ENCODE assay signal across 25 cellular contexts in the genomic region with DNA sequence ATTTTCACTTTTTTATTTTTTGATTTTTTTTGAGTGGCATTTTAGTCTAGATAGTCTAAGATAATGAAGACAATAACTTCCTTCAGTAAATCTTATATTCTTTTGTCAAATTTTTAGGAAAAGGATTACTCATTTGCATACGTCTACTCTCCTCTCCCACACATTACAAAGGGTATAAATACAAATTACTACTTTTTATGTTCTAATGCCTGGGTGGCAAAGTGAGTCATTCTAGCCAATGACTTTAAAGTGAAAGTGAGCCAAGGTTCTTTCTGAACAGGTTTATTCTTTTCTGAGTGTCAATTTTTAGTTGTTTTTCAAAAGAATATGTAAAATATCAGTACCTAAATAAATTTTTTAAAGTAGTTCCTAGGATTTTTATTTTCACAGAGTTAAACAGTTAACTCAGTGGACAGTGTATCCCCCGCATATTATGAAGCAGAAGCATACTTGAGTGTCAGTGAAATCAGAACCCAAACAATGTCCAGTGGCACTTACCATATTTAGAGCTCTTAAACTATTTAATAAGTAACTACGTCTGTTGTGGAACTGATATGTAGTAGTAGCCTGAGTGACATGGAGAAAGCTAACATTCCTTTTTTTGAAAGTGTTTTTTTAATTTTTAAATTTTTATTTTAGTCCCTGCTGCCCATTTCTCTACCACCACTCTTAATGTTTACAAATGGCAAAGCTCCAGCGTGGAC.
A peak's percentile ranks its signal among the peaks of the same experiment; 100 is the strongest.
DNase-seq lines count a peak whose midpoint lies in the region; ATAC-seq and TF ChIP-seq lines count a peak whose summit lies in the region.
"Had no signal": no experiment of that assay in that cellular context is flagged by ENCODE, and none has a peak within 500 bp of the region (broad histone marks: within the 10 kb centered on the region; RNA-seq: fewer than 3 reads in every experiment).

No MANE protein-coding gene starts in this region.

- H3K27ac Mint-ChIP-seq in type B pancreatic cell, result no peak overlapping the region
- H3K27ac Mint-ChIP-seq: activated B cell treated with CpG ODN at 0.5 μM for 24 hours; activated CD8-positive, alpha-beta T cell treated with anti-CD3 and anti-CD28 coated beads, Interleukin-2, amount 10 ng/mL, durations not matched to agents 7 days and 5 days; activated naive CD4-positive, alpha-beta T cell treated with anti-CD3 and anti-CD28 coated beads, Interleukin-2, amount 10 ng/mL, durations not matched to agents 7 days and 5 days; CD4-positive, alpha-beta memory T cell; dendritic cell treated with granulocyte-macrophage colony-stimulating factor and Interleukin-4, amounts not matched to agents 40 ng/mL and 50 ng/mL, for 4 days; HFFc6 had no signal

- intact Hi-C loops in OCI-LY7 (cut with micrococcal nuclease; ENCODE audit: unreplicated experiment), result no loop called here

- no peaks in the 10 kb centered on the region for H3K36me3 ChIP-seq in OCI-LY7 (ENCODE audit: insufficient read depth, low read length)
- H3K36me3 ChIP-seq: thoracic aorta had no signal

- H3K9me3 ChIP-seq in OCI-LY7 (ENCODE audit: low read length), result no peaks in the 10 kb centered on the region
- H3K9me3 ChIP-seq: ascending aorta, thoracic aorta had no signal

- H3K27ac ChIP-seq in OCI-LY7 (ENCODE audit: low read depth, low read length, poor library complexity, severe bottlenecking), result no peak overlapping the region
- H3K27ac ChIP-seq: ascending aorta, KMS-11, thoracic aorta had no signal

- CTCF ChIA-PET in OCI-LY7 (lab: Charles Lee; ENCODE audit: unreplicated experiment), result no interaction called here

- H3K4me1 ChIP-seq in OCI-LY7 (ENCODE audit: insufficient read depth, low read length, poor library complexity, severe bottlenecking), result no peaks in the 10 kb centered on the region
- H3K4me1 ChIP-seq: ascending aorta had no signal

- H3K4me2 ChIP-seq in OCI-LY7 (ENCODE audit: low read length), result no peak overlapping the region
- H3K4me2 ChIP-seq: KMS-11 had no signal

- no peak overlapping the region for H2AFZ ChIP-seq in OCI-LY7 (ENCODE audit: low read length)

- POLR2A ChIA-PET in OCI-LY7 (lab: Charles Lee), result interaction anchor here (0.5 to 1.0 kb wide), 2 partner anchors 10 to 1315 kb away, joined by 3 to 4 read pairs; no protein-coding TSS in a partner anchor

- H3K36me3 Mint-ChIP-seq in type B pancreatic cell, result peaks cover 15% of the 10 kb centered on the region

- H3K4me3 ChIP-seq in cardiac fibroblast (replicated peaks in 1 of 2; ENCODE audit: low read depth in 2 of 2, low read length in 2 of 2) (no peak overlapping the region), OCI-LY7 (ENCODE audit: low read depth, low read length, poor library complexity, severe bottlenecking) (no peak overlapping the region)
- H3K4me3 ChIP-seq: ascending aorta, thoracic aorta had no signal

- no TSS peak for BruUV-seq in OCI-LY7 (replicated peaks; lab: Mats Ljungman, UMichigan)

- H4K20me1 ChIP-seq in OCI-LY7 (ENCODE audit: insufficient read depth, low read length), result no peaks in the 10 kb centered on the region

- no peaks in the 10 kb centered on the region for H3K9me3 Mint-ChIP-seq in type B pancreatic cell
- H3K9me3 Mint-ChIP-seq: activated B cell treated with CpG ODN at 0.5 μM for 24 hours; activated naive CD4-positive, alpha-beta T cell treated with anti-CD3 and anti-CD28 coated beads, Interleukin-2, amount 10 ng/mL, durations not matched to agents 7 days and 5 days; dendritic cell treated with granulocyte-macrophage colony-stimulating factor and Interleukin-4, amounts not matched to agents 40 ng/mL and 50 ng/mL, for 4 days; HFFc6 had no signal

- ATAC-seq in HG02981 (IDR thresholded peaks at IDR 0.05; ENCODE audit: unreplicated experiment) (no peak), HG03097 (IDR thresholded peaks at IDR 0.05; ENCODE audit: low FRiP score, unreplicated experiment) (no peak)
- ATAC-seq: activated CD8-positive, alpha-beta T cell treated with anti-CD3 and anti-CD28 coated beads, Interleukin-2, amount 10 ng/mL, durations not matched to agents 7 days and 5 days; right cardiac atrium had no signal

- no peak for TF ChIP-seq CTCF in cardiac fibroblast (IDR thresholded peaks at IDR 0.05; ENCODE audit: low read depth, low read length)
- no peak for TF ChIP-seq CTCF in type B pancreatic cell (conservative IDR thresholded peaks at IDR 0.05)
- TF ChIP-seq CTCF in OCI-LY7 (conservative IDR thresholded peaks at IDR 0.05; ENCODE audit: low read length), result no peak

- H3K27me3 Mint-ChIP-seq in type B pancreatic cell, result no peaks in the 10 kb centered on the region
- H3K27me3 Mint-ChIP-seq: activated naive CD4-positive, alpha-beta T cell treated with anti-CD3 and anti-CD28 coated beads, Interleukin-2, amount 10 ng/mL, durations not matched to agents 7 days and 5 days; CD4-positive, alpha-beta memory T cell; dendritic cell treated with granulocyte-macrophage colony-stimulating factor and Interleukin-4, amounts not matched to agents 40 ng/mL and 50 ng/mL, for 4 days had no signal

- H3K4me3 Mint-ChIP-seq in type B pancreatic cell, result no peak overlapping the region
- H3K4me3 Mint-ChIP-seq: activated B cell treated with CpG ODN at 0.5 μM for 24 hours; activated CD8-positive, alpha-beta T cell treated with anti-CD3 and anti-CD28 coated beads, Interleukin-2, amount 10 ng/mL, durations not matched to agents 7 days and 5 days; activated naive CD4-positive, alpha-beta T cell treated with anti-CD3 and anti-CD28 coated beads, Interleukin-2, amount 10 ng/mL, durations not matched to agents 7 days and 5 days; CD4-positive, alpha-beta memory T cell; dendritic cell treated with granulocyte-macrophage colony-stimulating factor and Interleukin-4, amounts not matched to agents 40 ng/mL and 50 ng/mL, for 4 days; HFFc6 had no signal

- DNase-seq in DMS53 treated with DMSO at 0.1 percent for 48 hours (lab: John Stamatoyannopoulos, UW; ENCODE audit: unreplicated experiment), result peak; percentile 49
- DNase-seq in LHCN-M2 (ENCODE audit: low read depth), result peak; percentile 32
- DNase-seq in cardiac fibroblast (ENCODE audit: low read depth in 2 of 2), result peak; percentile 6 to 32
- peak; percentile 48 for DNase-seq in kidney tubule cell (ENCODE audit: low spot score)
- DNase-seq in type B pancreatic cell (ENCODE audit: extremely low spot score, unreplicated experiment), result no peak
- no peak for DNase-seq in OCI-LY7 (ENCODE audit: low spot score)
- DNase-seq: activated B cell treated with CpG ODN at 0.5 μM for 24 hours; activated CD8-positive, alpha-beta T cell treated with anti-CD3 and anti-CD28 coated beads, Interleukin-2, amount 10 ng/mL, durations not matched to agents 7 days and 5 days; activated naive CD4-positive, alpha-beta T cell treated with anti-CD3 and anti-CD28 coated beads, Interleukin-2, amount 10 ng/mL, durations not matched to agents 7 days and 5 days; activated T-cell treated with anti-CD3 and anti-CD28 coated beads, Interleukin-2, amount 50 U/mL, for 48 hours; CD4-positive, alpha-beta memory T cell; HFFc6; NCI-H1092 treated with DMSO at 0.1 percent for 48 hours; NCI-H2107; NCI-H526; occipital lobe; right cardiac atrium; SIG-M5; stimulated activated CD4-positive, alpha-beta T cell treated with anti-CD3 and anti-CD28 coated beads, Interleukin-15, amount 100 ng/mL, for 24 hours had no signal

- H3K79me2 ChIP-seq in OCI-LY7 (ENCODE audit: insufficient read depth, low read depth, low read length), result no peaks in the 10 kb centered on the region

- no peaks in the 10 kb centered on the region for H3K4me1 Mint-ChIP-seq in type B pancreatic cell (ENCODE audit: unreplicated experiment)
- H3K4me1 Mint-ChIP-seq: activated B cell treated with CpG ODN at 0.5 μM for 24 hours; activated naive CD4-positive, alpha-beta T cell treated with anti-CD3 and anti-CD28 coated beads, Interleukin-2, amount 10 ng/mL, durations not matched to agents 7 days and 5 days; CD4-positive, alpha-beta memory T cell had no signal

- H3K9me2 ChIP-seq in OCI-LY7 (ENCODE audit: insufficient read depth, low read length), result no peaks in the 10 kb centered on the region

Comparison
In these comparisons a context has a peak if more than half of its experiments do, and no peak if none do; other contexts are left out.
1. DNase-seq: peak in DMS53 treated with DMSO at 0.1 percent for 48 hours (single experiment), LHCN-M2 (single experiment), cardiac fibroblast (2 of 2) and kidney tubule cell (single experiment); none in type B pancreatic cell (single experiment) and OCI-LY7 (single experiment).